ENCODE assay signal across 18 cellular contexts in the genomic region with DNA sequence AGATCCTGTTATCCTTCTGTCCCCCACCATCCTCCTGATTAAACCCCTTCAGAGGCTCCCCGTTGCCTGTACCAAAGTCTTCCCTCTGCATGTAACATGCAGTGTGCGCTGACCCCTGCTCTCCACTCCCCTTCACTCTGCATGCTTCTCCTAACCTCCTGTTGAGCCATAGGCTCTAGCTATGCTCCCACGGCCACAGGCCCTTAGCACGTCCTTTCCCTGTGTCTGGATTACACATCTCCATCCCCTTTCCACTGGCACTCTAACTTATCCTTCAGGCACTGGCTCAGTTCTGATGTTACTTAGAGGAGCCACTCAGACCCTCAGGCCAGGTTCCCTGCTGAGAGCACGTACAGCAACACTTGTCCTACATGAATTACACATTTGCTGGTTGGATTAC. TPM values are rescaled to one million over a fixed set of nuclear protein-coding genes. Genes with fewer than 3 reads are reported as not detected.
DNase-seq lines count a peak whose midpoint lies in the region; ATAC-seq and TF ChIP-seq lines count a peak whose summit lies in the region.
"Had no signal": no experiment of that assay in that cellular context is flagged by ENCODE, and none has a peak within 500 bp of the region (broad histone marks: within the 10 kb centered on the region; RNA-seq: fewer than 3 reads in every experiment).

No MANE protein-coding gene starts in this region.

- DNase-seq in T-helper 17 cell (no peak), endodermal cell (peak; percentile 14), nephron progenitor cell (no peak), H9 (no peak), GM23248 (no peak)
- DNase-seq: BE2C; CD4-positive, alpha-beta memory T cell; DMS79; GOT3 had no signal

- no peak for ATAC-seq in T-helper 17 cell
- ATAC-seq in HG02623 (IDR thresholded peaks at IDR 0.05; ENCODE audit: unreplicated experiment) = no peak
- ATAC-seq: A549, GM12878, HCT116 had no signal

- H4K5ac ChIP-seq in H9 (ENCODE audit: insufficient read length, low read depth, low read length) = no peak overlapping the region

- H2BK5ac ChIP-seq in H9 (ENCODE audit: insufficient read length, low read length) = no peak overlapping the region

- H3K36me3 ChIP-seq in endodermal cell (ENCODE audit: control insufficient read depth, insufficient read depth, low read length) (no peaks in the 10 kb centered on the region), GM23248 (ENCODE audit: low read depth) (no peaks in the 10 kb centered on the region)
- H3K36me3 ChIP-seq: BE2C had no signal

- peaks cover 29% of the 10 kb centered on the region for H3K27me3 Mint-ChIP-seq in T-helper 17 cell
- peaks cover 4% of the 10 kb centered on the region for H3K27me3 Mint-ChIP-seq in endodermal cell (ENCODE audit: insufficient read depth)
- H3K27me3 Mint-ChIP-seq in nephron progenitor cell (ENCODE audit: low read depth, poor library complexity) = peaks cover 3% of the 10 kb centered on the region
- H3K27me3 Mint-ChIP-seq in H9 (ENCODE audit: low read depth) = peaks cover 39% of the 10 kb centered on the region
- H3K27me3 Mint-ChIP-seq: CD4-positive, alpha-beta memory T cell had no signal

- H3K27me3 ChIP-seq in endodermal cell (ENCODE audit: control insufficient read depth, insufficient read depth, low read length, poor library complexity, severe bottlenecking) = no peaks in the 10 kb centered on the region
- H3K27me3 ChIP-seq in H9 (ENCODE audit: insufficient read depth, low read length) = no peaks in the 10 kb centered on the region
- peaks cover 56% of the 10 kb centered on the region for H3K27me3 ChIP-seq in GM23248 (replicated peaks; ENCODE audit: insufficient read depth)
- H3K27me3 ChIP-seq: BE2C had no signal

- H3K4me1 ChIP-seq in endodermal cell (ENCODE audit: control insufficient read depth, insufficient read depth, low read length) (peaks cover 10% of the 10 kb centered on the region), H9 (ENCODE audit: insufficient read depth, low read length) (no peaks in the 10 kb centered on the region; the same call in 1 of the 2 replicates), GM23248 (ENCODE audit: insufficient read depth) (peaks cover 6% of the 10 kb centered on the region; the same call in 1 of the 2 replicates)
- H3K4me1 ChIP-seq: A549, BE2C had no signal

- H3K79me2 ChIP-seq in H9 (ENCODE audit: insufficient read depth, low read length) = no peaks in the 10 kb centered on the region
- no peaks in the 10 kb centered on the region for H3K79me2 ChIP-seq in GM23248 (ENCODE audit: insufficient read depth)

- no peaks in the 10 kb centered on the region for H3K79me1 ChIP-seq in H9 (ENCODE audit: insufficient read depth, low read depth, low read length, poor library complexity, severe bottlenecking)

- in situ Hi-C loops in GM23248 (cut with MboI) = no loop called here

- H4K20me1 ChIP-seq in H9 (ENCODE audit: control insufficient read depth, insufficient read depth, insufficient read length) (no peaks in the 10 kb centered on the region), GM23248 (ENCODE audit: insufficient read depth) (no peaks in the 10 kb centered on the region)

- H3K27ac ChIP-seq in endodermal cell (ENCODE audit: low read depth, low read length) (no peak overlapping the region), H9 (ENCODE audit: insufficient read length, low read depth, low read length) (no peak overlapping the region), GM23248 (no peak overlapping the region)
- H3K27ac ChIP-seq: A549, C4-2B had no signal

- no peak overlapping the region for H3K4ac ChIP-seq in H9 (ENCODE audit: low read depth, low read length)

- no peak overlapping the region for H3K4me3 ChIP-seq in endodermal cell (ENCODE audit: low read length)
- no peak overlapping the region for H3K4me3 ChIP-seq in GM23248
- H3K4me3 ChIP-seq: A549, GM12878 had no signal

- peak overlapping the region; percentile 63 for H3K4me3 Mint-ChIP-seq in T-helper 17 cell
- no peak overlapping the region for H3K4me3 Mint-ChIP-seq in endodermal cell
- H3K4me3 Mint-ChIP-seq in nephron progenitor cell = no peak overlapping the region
- H3K4me3 Mint-ChIP-seq in H9 = no peak overlapping the region
- H3K4me3 Mint-ChIP-seq: CD4-positive, alpha-beta memory T cell; IgD-negative memory B cell had no signal

- no peaks in the 10 kb centered on the region for H3K9me2 ChIP-seq in GM23248 (ENCODE audit: insufficient read depth)

- H3K9me3 ChIP-seq in T-helper 17 cell (ENCODE audit: control insufficient read depth, low read length, poor library complexity, severe bottlenecking) (no peaks in the 10 kb centered on the region), endodermal cell (ENCODE audit: control insufficient read depth, low read length) (no peaks in the 10 kb centered on the region), H9 (ENCODE audit: control insufficient read depth, low read depth, low read length) (no peaks in the 10 kb centered on the region), GM23248 (ENCODE audit: low read depth) (no peaks in the 10 kb centered on the region)
- H3K9me3 ChIP-seq: A549, BE2C had no signal

- H3K18ac ChIP-seq in H9 (ENCODE audit: insufficient read length, low read depth, low read length) = no peak overlapping the region

- H4K91ac ChIP-seq in H9 (ENCODE audit: insufficient read length, low read depth, low read length) = no peak overlapping the region

- no peaks in the 10 kb centered on the region for H3K9me3 Mint-ChIP-seq in endodermal cell
- no peaks in the 10 kb centered on the region for H3K9me3 Mint-ChIP-seq in nephron progenitor cell
- H3K9me3 Mint-ChIP-seq in H9 = peaks cover 0 to 3% of the 10 kb centered on the region in 2 experiments; a peak in 1 of 5 replicates
- H3K9me3 Mint-ChIP-seq: CD4-positive, alpha-beta memory T cell; IgD-negative memory B cell had no signal

- no peak overlapping the region for H3K23ac ChIP-seq in H9 (ENCODE audit: insufficient read length, low read depth, low read length)

- H2AFZ ChIP-seq in H9 (ENCODE audit: low read length) (no peak overlapping the region), GM23248 (no peak overlapping the region)

- 0 out of 2 replicates have a peak, but pooled peaks cover 4% of the 10 kb centered on the region for H3F3A ChIP-seq in GM23248 (ENCODE audit: insufficient read depth)

- no peak overlapping the region for H3T11ph ChIP-seq in H9 (ENCODE audit: low read length)

- 91 to 95% methylated on average over 5 of the region's 5 CpGs for WGBS in endodermal cell (ENCODE audit: insufficient coverage in 1 of 2, insufficient read length in 1 of 2), 2 experiments
- WGBS in H9 (ENCODE audit: extremely low coverage, insufficient read length, low lambda C conversion rate) = no CpG with 5 or more reads among the region's 5 CpGs
- WGBS in GM23248 (ENCODE audit: low coverage in 1 of 2, low lambda C conversion rate in 2 of 2, missing lambda C conversion rate in 2 of 2), 2 experiments = 65 to 72% methylated on average over 5 of the region's 5 CpGs

- H3K27ac Mint-ChIP-seq in T-helper 17 cell (no peak overlapping the region), endodermal cell (no peak overlapping the region), nephron progenitor cell (peak overlapping the region; percentile 70), H9 (no peak overlapping the region)
- H3K27ac Mint-ChIP-seq: IgD-negative memory B cell had no signal

- no peak overlapping the region for H2BK20ac ChIP-seq in H9 (ENCODE audit: low read depth, low read length, poor library complexity, severe bottlenecking)

- no peak overlapping the region for H4K8ac ChIP-seq in H9 (replicated peaks; ENCODE audit: insufficient read length, low read depth, low read length)

- H3K14ac ChIP-seq in H9 (ENCODE audit: insufficient read depth, low read length) = no peak overlapping the region

- no peak overlapping the region for H3K56ac ChIP-seq in H9 (ENCODE audit: insufficient read length, low read depth, low read length)

- no peak overlapping the region for H3K9ac ChIP-seq in endodermal cell (ENCODE audit: extremely low read depth, low read length, poor library complexity, severe bottlenecking)
- no peak overlapping the region for H3K9ac ChIP-seq in H9 (ENCODE audit: extremely low read depth, insufficient read length, low read length)
- no peak overlapping the region for H3K9ac ChIP-seq in GM23248

- peaks cover 6% of the 10 kb centered on the region for H3K36me3 Mint-ChIP-seq in T-helper 17 cell (ENCODE audit: low read depth)
- no peaks in the 10 kb centered on the region for H3K36me3 Mint-ChIP-seq in endodermal cell (ENCODE audit: low read depth)
- no peaks in the 10 kb centered on the region for H3K36me3 Mint-ChIP-seq in nephron progenitor cell (ENCODE audit: low read depth)
- H3K36me3 Mint-ChIP-seq in H9 (ENCODE audit: insufficient read depth in 1 of 3, low read depth in 3 of 3) = no peaks in the 10 kb centered on the region
- H3K36me3 Mint-ChIP-seq: CD4-positive, alpha-beta memory T cell; IgD-negative memory B cell had no signal

- no peak overlapping the region; the same call in 1 of the 2 replicates for H2BK15ac ChIP-seq in H9 (ENCODE audit: low read depth, low read length)

- H2BK12ac ChIP-seq in H9 (ENCODE audit: insufficient read length, low read depth, low read length) = no peak overlapping the region

- H2BK120ac ChIP-seq in H9 (ENCODE audit: low read depth, low read length, poor library complexity, severe bottlenecking) = no peak overlapping the region

- TF ChIP-seq CTCF in endodermal cell (conservative IDR thresholded peaks at IDR 0.05) (no peak), nephron progenitor cell (IDR thresholded peaks at IDR 0.05) (no peak), H9 (conservative IDR thresholded peaks at IDR 0.05) (no peak)

- H3K4me1 Mint-ChIP-seq in T-helper 17 cell (peaks cover 15% of the 10 kb centered on the region), endodermal cell (peaks cover 18% of the 10 kb centered on the region), nephron progenitor cell (peaks cover 51% of the 10 kb centered on the region), H9 (peaks cover 23 to 31% of the 10 kb centered on the region in 2 experiments)
- H3K4me1 Mint-ChIP-seq: IgD-negative memory B cell had no signal

- no peak overlapping the region for H2AK5ac ChIP-seq in H9 (ENCODE audit: insufficient read length, low read length)

- no peaks in the 10 kb centered on the region for H3K23me2 ChIP-seq in H9 (ENCODE audit: insufficient read length, low read depth, low read length, poor library complexity, severe bottlenecking)

- H3K4me2 ChIP-seq in H9 (ENCODE audit: insufficient read depth, insufficient read length, low read length) (no peak overlapping the region), GM23248 (ENCODE audit: unreplicated experiment) (no peak overlapping the region)
- H3K4me2 ChIP-seq: A549 had no signal

RNA-seq across cellular contexts. Expression of gene EDAR, which starts 29.4 kb away (rescaled TPM):
- total RNA-seq in T-helper 17 cell = 1 to 10 TPM in 1 of 2 donors, under 1 TPM in 1; 0.37 to 1.3 TPM
- total RNA-seq in endodermal cell = not detected
- polyA plus RNA-seq in endodermal cell (2013, experiment 1 of 2) = 0.32 TPM
- 0.62 TPM for polyA plus RNA-seq in endodermal cell (2013, experiment 2 of 2)
- total RNA-seq in H9 (2021) = not detected in 2 replicates
- not detected in 2 replicates for total RNA-seq in GM23248 (2014; rRNA removed; shearing (Covaris generic))
- polyA plus RNA-seq in GM23248 (2016; fragmentation: Nextera tagmentation; extraction: Ambion mirVana) = not detected in 2 replicates
- total RNA-seq: G401, GM12878, HT-29 had no signal
- polyA plus RNA-seq: AG04450 had no signal
